Comparison of ENCODE assay signal across 20 cellular contexts in the genomic region with DNA sequence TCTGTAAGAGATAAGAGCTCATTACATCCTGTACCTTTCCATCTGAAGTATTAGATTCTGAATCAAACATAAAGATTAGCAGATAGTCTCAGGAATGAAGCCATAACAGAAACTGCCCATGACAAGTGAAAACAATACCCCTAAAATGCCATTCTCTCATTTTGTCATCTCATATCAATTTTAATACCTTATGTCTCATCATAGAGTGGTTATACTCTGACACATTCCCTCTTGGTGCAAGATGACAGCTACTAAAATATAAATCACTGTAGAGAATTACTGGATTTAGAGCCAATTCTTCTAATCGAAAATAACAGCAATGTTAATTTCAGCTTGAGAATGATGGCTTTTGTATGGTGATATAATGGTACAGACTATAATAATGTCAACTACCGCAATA.
"Had no signal": no experiment of that assay in that cellular context is flagged by ENCODE, and none has a peak within 500 bp of the region (broad histone marks: within the 10 kb centered on the region; RNA-seq: fewer than 3 reads in every experiment).

No MANE protein-coding gene starts in this region.

- H3K27me3 Mint-ChIP-seq: naive B cell had no signal

- DNase-seq: dermis blood vessel endothelial cell; dorsolateral prefrontal cortex; effector CD4-positive, alpha-beta T cell; effector memory CD4-positive, alpha-beta T cell; foreskin keratinocyte; heart left ventricle; hypothalamus; immature natural killer cell; islet precursor cell; kidney; kidney glomerular epithelial cell; left cardiac atrium; left lung; left ventricle myocardium superior; lower lobe of right lung; mesenchymal stem cell; mucosa of descending colon; naive B cell had no signal

- H3K27ac Mint-ChIP-seq: immature natural killer cell, mesothelial cell of epicardium, naive B cell had no signal

- H3K4me1 Mint-ChIP-seq: mesothelial cell of epicardium had no signal

- H3K4me3 Mint-ChIP-seq: immature natural killer cell, mesothelial cell of epicardium, naive B cell had no signal

- ATAC-seq: foreskin keratinocyte, gastroesophageal sphincter, heart left ventricle, left cardiac atrium, left lung, left ventricle myocardium superior, lower lobe of right lung, mucosa of descending colon had no signal

- H3K36me3 Mint-ChIP-seq: mesothelial cell of epicardium had no signal
